Comparison of ENCODE assay signal across 25 cellular contexts in the genomic region with DNA sequence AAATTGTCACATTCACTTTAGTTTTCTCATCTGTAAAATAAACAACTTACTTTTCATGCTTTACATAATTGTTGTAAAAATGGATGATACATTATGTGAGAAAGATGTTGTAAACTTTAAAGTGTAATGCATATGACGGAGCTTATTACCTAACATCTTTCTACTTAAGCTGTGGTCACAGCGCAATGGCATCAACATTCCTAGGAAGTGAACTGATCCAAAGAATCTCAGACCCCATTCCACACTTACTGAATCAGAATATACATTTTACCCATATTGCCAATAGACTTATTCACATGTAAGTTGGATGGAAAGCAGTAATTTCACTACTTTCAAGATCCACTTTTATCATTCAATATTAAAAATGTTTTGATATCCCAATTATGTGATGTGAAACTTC.
"Had no signal": no experiment of that assay in that cellular context is flagged by ENCODE, and none has a peak within 500 bp of the region (broad histone marks: within the 10 kb centered on the region; RNA-seq: fewer than 3 reads in every experiment).

No MANE protein-coding gene starts in this region.

- H2AFZ ChIP-seq: parathyroid adenoma had no signal

- H3K4me1 ChIP-seq: adrenal gland, parathyroid adenoma, right lobe of liver, stomach, suprapubic skin, tibial nerve had no signal

- DNase-seq: activated B cell treated with CpG ODN at 0.5 μM for 24 hours; activated CD4-positive, alpha-beta T cell treated with anti-CD3 and anti-CD28 coated beads for 36 hours; activated CD4-positive, alpha-beta T cell treated with anti-CD3 and anti-CD28 coated beads, Interleukin-2, amount 50 U/mL, for 4 hours; activated CD8-positive, alpha-beta memory T cell treated with anti-CD3 and anti-CD28 coated beads for 24 hours; activated CD8-positive, alpha-beta memory T cell treated with anti-CD3 and anti-CD28 coated beads, Interleukin-2, amount 50 U/mL, for 4 hours; activated T-cell treated with anti-CD3 and anti-CD28 coated beads, Interleukin-2, amount 50 U/mL, for 24 hours; adrenal gland; cerebellar nuclear complex; cortex of kidney; effector CD4-positive, alpha-beta T cell; foreskin melanocyte; hippocampal formation; left ventricle myocardium inferior; midbrain; right lobe of liver; stimulated activated CD4-positive, alpha-beta T cell treated with anti-CD3 and anti-CD28 coated beads, Interleukin-15, amount 100 ng/mL, for 24 hours; stomach; T1000 had no signal

- H3K4me3 ChIP-seq: adrenal gland, left ventricle myocardium inferior, right lobe of liver, smooth muscle cell, stomach, suprapubic skin, tibial nerve had no signal

- H3K9ac ChIP-seq: parathyroid adenoma had no signal

- H3K36me3 ChIP-seq: adrenal gland, left ventricle myocardium inferior, neutrophil, right lobe of liver, stomach, suprapubic skin, tibial nerve had no signal

- FAIRE-seq: endometrium, urothelium cell line had no signal

- H3K4me2 ChIP-seq: smooth muscle cell had no signal

- H3K27me3 ChIP-seq: adrenal gland, neutrophil, right lobe of liver, stomach, suprapubic skin, tibial nerve had no signal

- H3K9me3 ChIP-seq: adrenal gland, left ventricle myocardium inferior, neutrophil, right lobe of liver, stomach, suprapubic skin, tibial nerve had no signal

- H3K79me2 ChIP-seq: parathyroid adenoma had no signal

- H3K27ac ChIP-seq: adrenal gland, left ventricle myocardium inferior, neutrophil, parathyroid adenoma, right lobe of liver, stomach, suprapubic skin, tibial nerve had no signal
